Comparison of ENCODE assay signal across 8 cellular contexts in the genomic region with DNA sequence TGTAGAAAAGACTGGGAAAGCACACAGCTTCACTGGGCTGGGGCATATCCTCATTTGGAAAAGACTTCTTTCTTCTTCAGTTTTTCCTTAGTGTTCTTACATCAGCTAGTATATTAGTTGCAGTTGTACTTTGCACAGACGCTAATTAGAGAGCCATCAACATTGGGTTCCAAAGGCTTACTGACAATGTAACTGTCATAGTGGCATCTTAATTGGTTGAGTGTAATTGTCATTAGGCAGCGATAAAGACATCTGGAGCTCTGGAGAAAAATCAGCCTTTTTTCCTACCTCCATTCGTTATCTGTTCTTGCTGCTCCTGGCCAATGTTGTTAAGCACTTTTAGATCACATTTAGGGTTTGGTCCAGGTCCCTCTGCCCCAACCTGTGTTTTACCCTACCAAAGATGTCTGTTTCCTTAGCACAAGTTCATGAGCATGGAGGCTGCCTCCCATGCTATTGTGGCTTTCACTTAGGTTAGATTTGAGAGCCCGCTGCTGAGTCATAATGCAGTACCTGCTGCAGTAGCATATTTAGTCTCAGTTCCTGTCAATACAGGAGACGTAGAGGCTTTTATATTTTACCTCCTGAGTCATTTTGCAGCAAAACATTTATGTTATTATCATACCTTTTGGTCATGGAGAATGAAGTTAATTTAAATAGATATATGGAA. TPM values are rescaled to one million over a fixed set of nuclear protein-coding genes. Genes with fewer than 3 reads are reported as not detected.
DNase-seq lines count a peak whose midpoint lies in the region; ATAC-seq and TF ChIP-seq lines count a peak whose summit lies in the region.

No MANE protein-coding gene starts in this region.

- no peak overlapping the region for H3K4me3 Mint-ChIP-seq in CD4-positive, CD25-positive, alpha-beta regulatory T cell
- H3K4me3 Mint-ChIP-seq in progenitor cell of endocrine pancreas (ENCODE audit: low read depth), result no peak overlapping the region

- 81% methylated on average over 4 of the region's 5 CpGs for WGBS in right lobe of liver (ENCODE audit: insufficient coverage, low coverage, low lambda C conversion rate, missing lambda C conversion rate)

- H3K27me3 ChIP-seq in CD4-positive, CD25-positive, alpha-beta regulatory T cell (ENCODE audit: control insufficient read depth, insufficient read depth, low read length), result no peaks in the 10 kb centered on the region
- no peaks in the 10 kb centered on the region for H3K27me3 ChIP-seq in right lobe of liver

- TF ChIP-seq POLR2A in right lobe of liver (IDR thresholded peaks at IDR 0.05), result no peak

- peak; percentile 82 to 93 for ATAC-seq in CD4-positive, CD25-positive, alpha-beta regulatory T cell (ENCODE audit: low read depth in 2 of 2)
- ATAC-seq in GM19328 (IDR thresholded peaks at IDR 0.05; ENCODE audit: unreplicated experiment) (peak; percentile 93), HG03103 (IDR thresholded peaks at IDR 0.05; ENCODE audit: low read depth, unreplicated experiment) (peak; percentile 95), right lobe of liver (no peak)

- no peaks in the 10 kb centered on the region for H3K9me3 ChIP-seq in CD4-positive, CD25-positive, alpha-beta regulatory T cell (ENCODE audit: control insufficient read depth in 2 of 2, low read length in 2 of 2)
- no peaks in the 10 kb centered on the region for H3K9me3 ChIP-seq in right lobe of liver

- H3K9me3 Mint-ChIP-seq in CD4-positive, CD25-positive, alpha-beta regulatory T cell, result no peaks in the 10 kb centered on the region
- no peaks in the 10 kb centered on the region for H3K9me3 Mint-ChIP-seq in progenitor cell of endocrine pancreas (ENCODE audit: low read depth)

- H3K36me3 ChIP-seq in CD4-positive, CD25-positive, alpha-beta regulatory T cell (ENCODE audit: control insufficient read depth, insufficient read depth, low read length), result peaks cover 5% of the 10 kb centered on the region
- H3K36me3 ChIP-seq in right lobe of liver, result peaks cover 0 to 3% (median 0%) of the 10 kb centered on the region in 4 donors

- peaks cover 23 to 38% (median 28%) of the 10 kb centered on the region in 4 donors for H3K4me1 Mint-ChIP-seq in CD4-positive, CD25-positive, alpha-beta regulatory T cell
- H3K4me1 Mint-ChIP-seq in progenitor cell of endocrine pancreas (ENCODE audit: low read depth), result peaks cover 12% of the 10 kb centered on the region

- TF ChIP-seq CTCF in right lobe of liver (IDR thresholded peaks at IDR 0.05) (no peak), progenitor cell of endocrine pancreas (IDR thresholded peaks at IDR 0.05; ENCODE audit: unreplicated experiment) (no peak)

- no peak overlapping the region for H3K27ac ChIP-seq in CD4-positive, CD25-positive, alpha-beta regulatory T cell (ENCODE audit: insufficient read depth, low read length, poor library complexity, severe bottlenecking)
- H3K27ac ChIP-seq in right lobe of liver, result no peak overlapping the region

- DNase-seq in CD4-positive, CD25-positive, alpha-beta regulatory T cell, result peak in 2 of 3 donors; percentile 21 to 91
- DNase-seq in activated T-helper 9 cell treated with anti-CD3 and anti-CD28 coated beads, Interleukin-2, amount 50 U/mL, for 16 hours (ENCODE audit: low read depth), result peak; percentile 10
- no peak for DNase-seq in right lobe of liver
- no peak for DNase-seq in T1000 (lab: John Stamatoyannopoulos, UW)
- DNase-seq in cardiac septum (ENCODE audit: low spot score), result no peak
- DNase-seq in progenitor cell of endocrine pancreas (ENCODE audit: low spot score, unreplicated experiment), result no peak

- H3K4me3 ChIP-seq in CD4-positive, CD25-positive, alpha-beta regulatory T cell (ENCODE audit: low read depth, low read length), result no peak overlapping the region
- no peak overlapping the region for H3K4me3 ChIP-seq in right lobe of liver

- intact Hi-C loops in right lobe of liver (cut with DNase I) (no loop called here), cardiac septum (cut with DNase I) (loop anchor here (5.0 kb wide), 1 partner anchor 482 kb away; no protein-coding TSS in a partner anchor)

- H3K27me3 Mint-ChIP-seq in CD4-positive, CD25-positive, alpha-beta regulatory T cell, result no peaks in the 10 kb centered on the region
- H3K27me3 Mint-ChIP-seq in progenitor cell of endocrine pancreas, result no peaks in the 10 kb centered on the region

- peaks cover 19% of the 10 kb centered on the region for H3K36me3 Mint-ChIP-seq in CD4-positive, CD25-positive, alpha-beta regulatory T cell
- H3K36me3 Mint-ChIP-seq in progenitor cell of endocrine pancreas (ENCODE audit: insufficient read depth), result peaks cover 6% of the 10 kb centered on the region

- H3K4me1 ChIP-seq in CD4-positive, CD25-positive, alpha-beta regulatory T cell (ENCODE audit: control insufficient read depth, insufficient read depth, low read length, poor library complexity, severe bottlenecking), result peaks cover 11% of the 10 kb centered on the region
- H3K4me1 ChIP-seq in right lobe of liver, result peaks cover 0 to 8% (median 0%) of the 10 kb centered on the region in 4 donors

- peak overlapping the region; percentile 23 to 84 (median 76) for H3K27ac Mint-ChIP-seq in CD4-positive, CD25-positive, alpha-beta regulatory T cell
- no peak overlapping the region for H3K27ac Mint-ChIP-seq in progenitor cell of endocrine pancreas

RNA-seq across cellular contexts. Expression of a gene that starts 49.2 kb away (rescaled TPM):
- 10.4 TPM for total RNA-seq in CD4-positive, CD25-positive, alpha-beta regulatory T cell
- 1 to 10 TPM; 3.6 to 6.9 (median 5.5) TPM for polyA plus RNA-seq in CD4-positive, CD25-positive, alpha-beta regulatory T cell
- total RNA-seq in right lobe of liver, result 1 to 10 TPM; 4.5 to 9.6 (median 6.3) TPM
- total RNA-seq in cardiac septum, result 10.4 TPM
- total RNA-seq in progenitor cell of endocrine pancreas, result 32.6 and 33.8 TPM in 2 replicates

Comparison
In these comparisons a context has a peak if more than half of its experiments do, and no peak if none do; other contexts are left out.
1. ATAC-seq: peak in CD4-positive, CD25-positive, alpha-beta regulatory T cell (2 of 2), GM19328 (single experiment) and HG03103 (single experiment); none in right lobe of liver (0 of 4).
2. DNase-seq: peak in CD4-positive, CD25-positive, alpha-beta regulatory T cell (2 of 3) and activated T-helper 9 cell treated with anti-CD3 and anti-CD28 coated beads, Interleukin-2, amount 50 U/mL, for 16 hours (single experiment); none in right lobe of liver (0 of 3), T1000 (single experiment), cardiac septum (single experiment) and progenitor cell of endocrine pancreas (single experiment).